1 cellular context compared by ENCODE assay signal in the genomic region with DNA sequence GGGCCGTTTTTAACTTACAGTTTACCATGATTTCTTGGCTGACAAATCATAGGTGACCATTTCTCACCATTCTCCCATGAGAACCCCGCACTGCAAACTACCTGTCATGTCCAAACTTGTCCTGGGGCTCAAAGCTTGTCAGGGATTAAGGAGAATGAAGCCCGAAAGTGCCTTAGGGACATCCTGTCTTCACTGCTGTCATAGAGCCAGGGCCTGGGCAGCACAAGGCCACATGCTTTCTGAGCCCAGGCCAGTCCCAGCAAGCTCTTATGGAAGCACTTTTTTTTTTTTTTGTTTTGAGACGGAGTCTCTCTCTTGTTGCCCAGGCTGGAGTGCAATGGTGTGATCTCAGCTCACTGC.
TF ChIP-seq lines count a peak whose summit lies in the region.

No MANE protein-coding gene starts in this region.

TF ChIP-seq in IMR-90, 13 proteins besides CTCF, POLR2A, EP300 and RAD21 (continued from another document):
- TF ChIP-seq, protein P1, sequence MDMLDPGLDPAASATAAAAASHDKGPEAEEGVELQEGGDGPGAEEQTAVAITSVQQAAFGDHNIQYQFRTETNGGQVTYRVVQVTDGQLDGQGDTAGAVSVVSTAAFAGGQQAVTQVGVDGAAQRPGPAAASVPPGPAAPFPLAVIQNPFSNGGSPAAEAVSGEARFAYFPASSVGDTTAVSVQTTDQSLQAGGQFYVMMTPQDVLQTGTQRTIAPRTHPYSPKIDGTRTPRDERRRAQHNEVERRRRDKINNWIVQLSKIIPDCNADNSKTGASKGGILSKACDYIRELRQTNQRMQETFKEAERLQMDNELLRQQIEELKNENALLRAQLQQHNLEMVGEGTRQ (IDR thresholded peaks at IDR 0.05; ENCODE audit: low read depth, low read length), result no peak
